In the genomic region with DNA sequence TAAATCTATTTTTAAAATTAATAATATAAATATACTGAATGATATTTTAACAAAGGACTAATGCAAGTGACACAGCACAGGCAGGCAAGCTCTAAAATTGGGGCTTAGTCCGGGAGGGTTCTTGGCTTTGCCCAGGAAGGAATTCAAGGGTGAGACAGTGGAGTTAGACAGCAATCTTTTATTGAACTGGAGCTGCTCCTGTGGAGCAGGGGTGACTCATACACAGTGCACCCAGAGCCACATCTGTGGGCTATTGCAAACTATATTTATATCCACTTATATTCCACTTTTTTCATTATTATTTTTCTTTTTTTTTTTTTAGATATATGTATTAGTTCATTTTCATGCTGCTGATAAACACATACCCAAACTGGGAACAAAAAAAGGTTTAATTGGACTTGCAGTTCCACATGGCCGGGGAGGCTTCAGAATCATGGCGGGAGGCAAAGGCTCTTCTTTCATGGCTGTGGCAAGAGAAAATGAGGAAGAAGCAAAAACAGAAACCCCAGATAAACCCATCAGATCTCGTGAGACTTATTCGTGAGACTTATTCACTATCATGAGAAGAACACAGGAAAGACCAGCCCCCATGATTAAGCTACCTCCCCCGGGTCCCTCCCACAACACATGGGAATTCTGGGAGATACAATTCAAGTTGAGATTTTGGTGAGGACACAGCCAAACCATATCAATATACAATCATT, we compare ENCODE assay signal across 20 cellular contexts.
"Had no signal": no experiment of that assay in that cellular context is flagged by ENCODE, and none has a peak within 500 bp of the region (broad histone marks: within the 10 kb centered on the region; RNA-seq: fewer than 3 reads in every experiment).

No MANE protein-coding gene starts in this region.

- H3K4me1 Mint-ChIP-seq: activated CD4-positive, alpha-beta T cell treated with anti-CD3 and anti-CD28 coated beads, Interleukin-2, amount 10 ng/mL, durations not matched to agents 24 days and 14 days; brain; central memory CD8-positive, alpha-beta T cell; nephron progenitor cell had no signal

- H3K4me3 Mint-ChIP-seq: activated CD4-positive, alpha-beta T cell treated with anti-CD3 and anti-CD28 coated beads, Interleukin-2, amount 10 ng/mL, durations not matched to agents 24 days and 14 days; activated CD8-positive, alpha-beta T cell treated with anti-CD3 and anti-CD28 coated beads for 36 hours; activated T-cell treated with anti-CD3 and anti-CD28 coated beads, Interleukin-2, amount 50 U/mL, for 24 hours; brain; central memory CD8-positive, alpha-beta T cell; nephron progenitor cell had no signal

- H3K36me3 ChIP-seq: colonic mucosa, gastroesophageal sphincter, heart left ventricle, left lung, stomach had no signal

- H3K27ac Mint-ChIP-seq: activated CD4-positive, alpha-beta T cell treated with anti-CD3 and anti-CD28 coated beads, Interleukin-2, amount 10 ng/mL, durations not matched to agents 24 days and 14 days; activated CD8-positive, alpha-beta T cell treated with anti-CD3 and anti-CD28 coated beads for 36 hours; activated T-cell treated with anti-CD3 and anti-CD28 coated beads, Interleukin-2, amount 50 U/mL, for 24 hours; activated T-helper 2 cell treated with anti-CD3 and anti-CD28 coated beads, Interferon-gamma antibody, Interleukin-2, Interleukin-4, amounts not matched to agents 10 μg/mL and 5 μg/mL and 100 μg/mL, durations not matched to agents 14 hours and 24 hours and 36 hours; brain; nephron progenitor cell had no signal

- H3K9me3 ChIP-seq: colonic mucosa had no signal

- H3K9me3 Mint-ChIP-seq: activated CD4-positive, alpha-beta T cell treated with anti-CD3 and anti-CD28 coated beads, Interleukin-2, amount 10 ng/mL, durations not matched to agents 24 days and 14 days; activated T-cell treated with anti-CD3 and anti-CD28 coated beads, Interleukin-2, amount 50 U/mL, for 24 hours; activated T-helper 2 cell treated with anti-CD3 and anti-CD28 coated beads, Interferon-gamma antibody, Interleukin-2, Interleukin-4, amounts not matched to agents 10 μg/mL and 5 μg/mL and 100 μg/mL, durations not matched to agents 14 hours and 24 hours and 36 hours had no signal

- H3K27ac ChIP-seq: colonic mucosa, gastroesophageal sphincter, heart left ventricle, left lung, stomach had no signal

- H3K4me1 ChIP-seq: colonic mucosa, gastroesophageal sphincter, heart left ventricle, left lung, stomach had no signal

- H3K27me3 Mint-ChIP-seq: activated CD8-positive, alpha-beta T cell treated with anti-CD3 and anti-CD28 coated beads for 36 hours; activated T-cell treated with anti-CD3 and anti-CD28 coated beads, Interleukin-2, amount 50 U/mL, for 24 hours; central memory CD8-positive, alpha-beta T cell had no signal

- H3K4me3 ChIP-seq: colonic mucosa, gastroesophageal sphincter, heart left ventricle, left lung, smooth muscle cell, stomach had no signal

- H3K27me3 ChIP-seq: colonic mucosa, gastroesophageal sphincter, heart left ventricle, left lung, stomach had no signal

- ATAC-seq: activated CD8-positive, alpha-beta T cell treated with anti-CD3 and anti-CD28 coated beads for 36 hours; gastroesophageal sphincter; heart left ventricle; left lung; sciatic nerve had no signal

- DNase-seq: activated CD4-positive, alpha-beta T cell treated with anti-CD3 and anti-CD28 coated beads, Interleukin-2, amount 10 ng/mL, durations not matched to agents 24 days and 14 days; activated CD4-positive, CD25-positive, alpha-beta regulatory T cell; activated CD8-positive, alpha-beta T cell treated with anti-CD3 and anti-CD28 coated beads for 36 hours; activated naive CD4-positive, alpha-beta T cell treated with Interleukin-2 at 50 U/mL for 16 hours; activated T-cell treated with anti-CD3 and anti-CD28 coated beads, Interleukin-2, amount 50 U/mL, for 24 hours; colonic mucosa; erythroblast; heart left ventricle; left lung; nephron progenitor cell; nucleus accumbens; stimulated activated CD4-positive, alpha-beta T cell treated with anti-CD3 and anti-CD28 coated beads, Interleukin-4, amount 100 ng/mL, for 1 hour; stomach; trophoblast cell had no signal
